Comparison of ENCODE assay signal across 1 cellular context in genomic region chr6:127483399-127484055, GRCh38.
TF ChIP-seq lines count a peak whose summit lies in the region.

No MANE protein-coding gene starts in this region.

TF ChIP-seq in HepG2, 621 proteins besides CTCF, POLR2A, EP300 and RAD21 (continued from another document):
- no peak for TF ChIP-seq ZNF407 (CRISPR knock-in tag; IDR thresholded peaks at IDR 0.05; ENCODE audit: not compliant biosample characterization)
